Comparison of ENCODE assay signal across 8 cellular contexts in the genomic region with DNA sequence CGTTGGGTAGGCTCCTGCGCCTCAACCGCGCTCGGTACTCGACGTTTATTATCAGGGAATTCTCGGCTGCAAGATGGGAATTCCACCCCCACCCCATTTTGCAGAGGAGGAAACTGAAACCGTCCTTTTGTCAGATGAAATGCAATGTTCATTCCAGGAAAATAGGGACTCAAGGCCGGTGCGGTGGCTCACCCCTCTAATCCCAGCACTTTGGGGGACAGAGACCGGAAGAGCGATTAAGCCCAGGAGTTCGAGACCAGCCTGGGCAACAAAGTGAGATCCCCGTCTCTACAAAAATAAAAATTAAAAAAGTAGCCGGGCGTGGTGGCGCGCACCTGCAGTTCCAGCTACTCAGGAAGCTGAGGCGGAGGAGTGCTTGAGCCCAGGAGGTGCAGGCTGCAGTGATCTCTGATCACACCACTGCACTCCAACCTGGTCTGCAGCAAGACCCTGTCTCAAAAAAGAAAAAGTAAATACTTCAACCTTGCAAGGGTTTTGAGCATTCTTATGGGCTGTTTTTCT. TPM values are rescaled to one million over a fixed set of nuclear protein-coding genes. Genes with fewer than 3 reads are reported as not detected.
A peak's percentile ranks its signal among the peaks of the same experiment; 100 is the strongest.
DNase-seq lines count a peak whose midpoint lies in the region; FAIRE-seq and TF ChIP-seq lines count a peak whose summit lies in the region.

No MANE protein-coding gene starts in this region.

- peaks cover 19% of the 10 kb centered on the region for H3K4me1 ChIP-seq in KMS-11 (ENCODE audit: low read depth, poor library complexity, severe bottlenecking)
- H3K4me1 ChIP-seq in mucosa of stomach (ENCODE audit: control insufficient read depth, insufficient read depth, low read length): peaks cover 11% of the 10 kb centered on the region

- CTCF ChIA-PET in AG04450 (lab: Charles Lee): no interaction called here

- H3K27me3 ChIP-seq in AG04450 (ENCODE audit: control insufficient read depth, insufficient read depth, low read length): no peaks in the 10 kb centered on the region
- H3K27me3 ChIP-seq in KMS-11 (ENCODE audit: insufficient read depth, low read depth): no peaks in the 10 kb centered on the region
- no peaks in the 10 kb centered on the region for H3K27me3 ChIP-seq in bronchial epithelial cell (ENCODE audit: control insufficient read depth, insufficient read depth, low read length)
- H3K27me3 ChIP-seq in mucosa of stomach (ENCODE audit: control insufficient read depth, insufficient read depth, low read length): no peaks in the 10 kb centered on the region

- peak overlapping the region; percentile 50 for H3K4me2 ChIP-seq in KMS-11

- H3K36me3 ChIP-seq in KMS-11 (ENCODE audit: insufficient read depth) (peaks cover 9% of the 10 kb centered on the region; the same call in 1 of the 2 replicates), bronchial epithelial cell (ENCODE audit: control insufficient read depth, insufficient read depth, low read length) (peaks cover 3% of the 10 kb centered on the region), mucosa of stomach (ENCODE audit: control insufficient read depth, insufficient read depth, low read length) (no peaks in the 10 kb centered on the region)

- H3K9ac ChIP-seq in KMS-11: peak overlapping the region; percentile 81
- H3K9ac ChIP-seq in mucosa of stomach (ENCODE audit: low read length): peak overlapping the region; percentile 95

- H3K27ac ChIP-seq in AG04450 (ENCODE audit: low read depth, low read length) (peak overlapping the region; percentile 91), KMS-11 (peak overlapping the region; percentile 59)

- peaks cover 25% of the 10 kb centered on the region for H3K79me2 ChIP-seq in KMS-11 (ENCODE audit: insufficient read depth, low read depth)

- peaks cover 3% of the 10 kb centered on the region; the same call in 1 of the 2 replicates for H3K9me3 ChIP-seq in AG04450 (ENCODE audit: control insufficient read depth, insufficient read depth, low read length)
- no peaks in the 10 kb centered on the region for H3K9me3 ChIP-seq in mucosa of stomach (ENCODE audit: control insufficient read depth, low read length)

- H2AFZ ChIP-seq in KMS-11 (ENCODE audit: low read depth): peak overlapping the region; percentile 88

- no peaks in the 10 kb centered on the region for H4K20me1 ChIP-seq in KMS-11 (ENCODE audit: insufficient read depth)

- POLR2A ChIA-PET in AG04450 (lab: Yijun Ruan, JAX): interaction anchor here (1.3 kb wide), 1 partner anchor 34 kb away, joined by 4 read pairs; the partner anchor contains the start of gene CLIP2

- H3K4me3 ChIP-seq in AG04450 (ENCODE audit: low read depth, low read length) (peak overlapping the region; percentile 99), KMS-11 (IDR thresholded peaks at IDR 0.05; ENCODE audit: insufficient read depth, low read depth, low read length) (no peak overlapping the region), bronchial epithelial cell (ENCODE audit: low read depth, low read length) (peak overlapping the region; percentile 95), mucosa of stomach (ENCODE audit: low read length) (peak overlapping the region; percentile 53)

- FAIRE-seq in bronchial epithelial cell (lab: Jason Lieb, UNC): no peak
- no peak for FAIRE-seq in urothelium cell line (lab: Jason Lieb, UNC)

- DNase-seq in AG04450 (ENCODE audit: low read depth, low spot score) (no peak), bronchial epithelial cell (ENCODE audit: low read depth) (no peak), urothelium cell line (ENCODE audit: low spot score) (no peak), NCI-H2107 (lab: John Stamatoyannopoulos, UW) (no peak), SHP77 (lab: John Stamatoyannopoulos, UW) (no peak), putamen (ENCODE audit: low spot score) (no peak)

- no peak for TF ChIP-seq CTCF in AG04450 (IDR thresholded peaks at IDR 0.05; ENCODE audit: low read depth, low read length)
- TF ChIP-seq CTCF in KMS-11 (conservative IDR thresholded peaks at IDR 0.05; ENCODE audit: low read depth, low read length): 0 out of 2 replicates have a peak, but pooled peaks have one; percentile 6
- no peak for TF ChIP-seq CTCF in bronchial epithelial cell (IDR thresholded peaks at IDR 0.05; ENCODE audit: insufficient read depth, low read length, severe bottlenecking)

RNA-seq across cellular contexts. Expression of gene RFC2, which starts 0.7 kb away (rescaled TPM):
- 11.3 and 15.4 TPM in 2 replicates for polyA plus RNA-seq in AG04450 (2011; rRNA removed)
- 14.2 and 19.2 TPM in 2 replicates for polyA minus RNA-seq in AG04450 (2011; rRNA and poly(A)+ RNA removed)
- total RNA-seq in bronchial epithelial cell: 12.4 and 15.6 TPM in 2 replicates

RNA-seq across cellular contexts. Expression of gene CLIP2, which starts 34.3 kb away (rescaled TPM):
- 7.2 and 11.9 TPM in 2 replicates for polyA plus RNA-seq in AG04450 (2011; rRNA removed)
- polyA minus RNA-seq in AG04450 (2011; rRNA and poly(A)+ RNA removed): 18.6 and 20.1 TPM in 2 replicates
- total RNA-seq in bronchial epithelial cell: 10.6 and 12.9 TPM in 2 replicates

RNA-seq across cellular contexts. Expression of gene LAT2, which starts 45.1 kb away (rescaled TPM):
- 0.22 and 0.26 TPM in 2 replicates for polyA plus RNA-seq in AG04450 (2011; rRNA removed)
- polyA minus RNA-seq in AG04450 (2011; rRNA and poly(A)+ RNA removed): 0.74 TPM in 2 replicates
- 0.26 and 1.8 TPM in 2 replicates for total RNA-seq in bronchial epithelial cell
